1 cellular context compared by ENCODE assay signal in genomic region chr10:3926675-3927525, GRCh38.
A peak's percentile ranks its signal among the peaks of the same experiment; 100 is the strongest.
TF ChIP-seq lines count a peak whose summit lies in the region.

No MANE protein-coding gene starts in this region.

TF ChIP-seq in K562, 482 proteins besides CTCF, POLR2A, EP300 and RAD21 (continued from another document):
- TF ChIP-seq, protein P1, sequence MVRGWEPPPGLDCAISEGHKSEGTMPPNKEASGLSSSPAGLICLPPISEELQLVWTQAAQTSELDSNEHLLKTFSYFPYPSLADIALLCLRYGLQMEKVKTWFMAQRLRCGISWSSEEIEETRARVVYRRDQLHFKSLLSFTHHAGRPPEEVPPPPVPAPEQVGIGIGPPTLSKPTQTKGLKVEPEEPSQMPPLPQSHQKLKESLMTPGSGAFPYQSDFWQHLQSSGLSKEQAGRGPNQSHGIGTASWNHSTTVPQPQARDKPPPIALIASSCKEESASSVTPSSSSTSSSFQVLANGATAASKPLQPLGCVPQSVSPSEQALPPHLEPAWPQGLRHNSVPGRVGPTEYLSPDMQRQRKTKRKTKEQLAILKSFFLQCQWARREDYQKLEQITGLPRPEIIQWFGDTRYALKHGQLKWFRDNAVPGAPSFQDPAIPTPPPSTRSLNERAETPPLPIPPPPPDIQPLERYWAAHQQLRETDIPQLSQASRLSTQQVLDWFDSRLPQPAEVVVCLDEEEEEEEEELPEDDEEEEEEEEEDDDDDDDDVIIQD (CRISPR knock-in tag; IDR thresholded peaks at IDR 0.05) = no peak
- peak; percentile 74 for TF ChIP-seq EP400 (IDR thresholded peaks at IDR 0.05)
- peak; percentile 97 for TF ChIP-seq ARID1B (IDR thresholded peaks at IDR 0.05)
- TF ChIP-seq, protein P2, sequence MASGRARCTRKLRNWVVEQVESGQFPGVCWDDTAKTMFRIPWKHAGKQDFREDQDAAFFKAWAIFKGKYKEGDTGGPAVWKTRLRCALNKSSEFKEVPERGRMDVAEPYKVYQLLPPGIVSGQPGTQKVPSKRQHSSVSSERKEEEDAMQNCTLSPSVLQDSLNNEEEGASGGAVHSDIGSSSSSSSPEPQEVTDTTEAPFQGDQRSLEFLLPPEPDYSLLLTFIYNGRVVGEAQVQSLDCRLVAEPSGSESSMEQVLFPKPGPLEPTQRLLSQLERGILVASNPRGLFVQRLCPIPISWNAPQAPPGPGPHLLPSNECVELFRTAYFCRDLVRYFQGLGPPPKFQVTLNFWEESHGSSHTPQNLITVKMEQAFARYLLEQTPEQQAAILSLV (tag; IDR thresholded peaks at IDR 0.05) = 0 out of 2 replicates have a peak, but pooled peaks have one; percentile 32
- peak; percentile 55 for TF ChIP-seq MEIS2 (IDR thresholded peaks at IDR 0.05; ENCODE audit: partially characterized antibody)
- TF ChIP-seq SMARCC2 (IDR thresholded peaks at IDR 0.05; ENCODE audit: low read depth) = peak; percentile 90
- peak; percentile 20 to 23 for TF ChIP-seq NCOA2 (IDR thresholded peaks at IDR 0.05; ENCODE audit: partially characterized antibody in 2 of 2)
- TF ChIP-seq CBFA2T2 (conservative IDR thresholded peaks at IDR 0.05) = peak; percentile 86
- TF ChIP-seq, protein P3, sequence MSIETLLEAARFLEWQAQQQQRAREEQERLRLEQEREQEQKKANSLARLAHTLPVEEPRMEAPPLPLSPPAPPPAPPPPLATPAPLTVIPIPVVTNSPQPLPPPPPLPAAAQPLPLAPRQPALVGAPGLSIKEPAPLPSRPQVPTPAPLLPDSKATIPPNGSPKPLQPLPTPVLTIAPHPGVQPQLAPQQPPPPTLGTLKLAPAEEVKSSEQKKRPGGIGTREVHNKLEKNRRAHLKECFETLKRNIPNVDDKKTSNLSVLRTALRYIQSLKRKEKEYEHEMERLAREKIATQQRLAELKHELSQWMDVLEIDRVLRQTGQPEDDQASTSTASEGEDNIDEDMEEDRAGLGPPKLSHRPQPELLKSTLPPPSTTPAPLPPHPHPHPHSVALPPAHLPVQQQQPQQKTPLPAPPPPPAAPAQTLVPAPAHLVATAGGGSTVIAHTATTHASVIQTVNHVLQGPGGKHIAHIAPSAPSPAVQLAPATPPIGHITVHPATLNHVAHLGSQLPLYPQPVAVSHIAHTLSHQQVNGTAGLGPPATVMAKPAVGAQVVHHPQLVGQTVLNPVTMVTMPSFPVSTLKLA (conservative IDR thresholded peaks at IDR 0.05) = peak; percentile 17 to 68; a peak in 2 of 4 replicates
- TF ChIP-seq, protein P4, sequence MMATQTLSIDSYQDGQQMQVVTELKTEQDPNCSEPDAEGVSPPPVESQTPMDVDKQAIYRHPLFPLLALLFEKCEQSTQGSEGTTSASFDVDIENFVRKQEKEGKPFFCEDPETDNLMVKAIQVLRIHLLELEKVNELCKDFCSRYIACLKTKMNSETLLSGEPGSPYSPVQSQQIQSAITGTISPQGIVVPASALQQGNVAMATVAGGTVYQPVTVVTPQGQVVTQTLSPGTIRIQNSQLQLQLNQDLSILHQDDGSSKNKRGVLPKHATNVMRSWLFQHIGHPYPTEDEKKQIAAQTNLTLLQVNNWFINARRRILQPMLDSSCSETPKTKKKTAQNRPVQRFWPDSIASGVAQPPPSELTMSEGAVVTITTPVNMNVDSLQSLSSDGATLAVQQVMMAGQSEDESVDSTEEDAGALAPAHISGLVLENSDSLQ (IDR thresholded peaks at IDR 0.05) = 0 out of 2 replicates have a peak, but pooled peaks have one; percentile 6
- peak in 1 of 2 experiments; percentile 53; a peak in 1 of 4 replicates for TF ChIP-seq FOXA3 (CRISPR knock-in tag; conservative IDR thresholded peaks at IDR 0.05 in 1 of 2, IDR thresholded peaks at IDR 0.05 in 1 of 2)
- peak; percentile 91 for TF ChIP-seq NCOR1 (IDR thresholded peaks at IDR 0.05)
- TF ChIP-seq, protein P5, sequence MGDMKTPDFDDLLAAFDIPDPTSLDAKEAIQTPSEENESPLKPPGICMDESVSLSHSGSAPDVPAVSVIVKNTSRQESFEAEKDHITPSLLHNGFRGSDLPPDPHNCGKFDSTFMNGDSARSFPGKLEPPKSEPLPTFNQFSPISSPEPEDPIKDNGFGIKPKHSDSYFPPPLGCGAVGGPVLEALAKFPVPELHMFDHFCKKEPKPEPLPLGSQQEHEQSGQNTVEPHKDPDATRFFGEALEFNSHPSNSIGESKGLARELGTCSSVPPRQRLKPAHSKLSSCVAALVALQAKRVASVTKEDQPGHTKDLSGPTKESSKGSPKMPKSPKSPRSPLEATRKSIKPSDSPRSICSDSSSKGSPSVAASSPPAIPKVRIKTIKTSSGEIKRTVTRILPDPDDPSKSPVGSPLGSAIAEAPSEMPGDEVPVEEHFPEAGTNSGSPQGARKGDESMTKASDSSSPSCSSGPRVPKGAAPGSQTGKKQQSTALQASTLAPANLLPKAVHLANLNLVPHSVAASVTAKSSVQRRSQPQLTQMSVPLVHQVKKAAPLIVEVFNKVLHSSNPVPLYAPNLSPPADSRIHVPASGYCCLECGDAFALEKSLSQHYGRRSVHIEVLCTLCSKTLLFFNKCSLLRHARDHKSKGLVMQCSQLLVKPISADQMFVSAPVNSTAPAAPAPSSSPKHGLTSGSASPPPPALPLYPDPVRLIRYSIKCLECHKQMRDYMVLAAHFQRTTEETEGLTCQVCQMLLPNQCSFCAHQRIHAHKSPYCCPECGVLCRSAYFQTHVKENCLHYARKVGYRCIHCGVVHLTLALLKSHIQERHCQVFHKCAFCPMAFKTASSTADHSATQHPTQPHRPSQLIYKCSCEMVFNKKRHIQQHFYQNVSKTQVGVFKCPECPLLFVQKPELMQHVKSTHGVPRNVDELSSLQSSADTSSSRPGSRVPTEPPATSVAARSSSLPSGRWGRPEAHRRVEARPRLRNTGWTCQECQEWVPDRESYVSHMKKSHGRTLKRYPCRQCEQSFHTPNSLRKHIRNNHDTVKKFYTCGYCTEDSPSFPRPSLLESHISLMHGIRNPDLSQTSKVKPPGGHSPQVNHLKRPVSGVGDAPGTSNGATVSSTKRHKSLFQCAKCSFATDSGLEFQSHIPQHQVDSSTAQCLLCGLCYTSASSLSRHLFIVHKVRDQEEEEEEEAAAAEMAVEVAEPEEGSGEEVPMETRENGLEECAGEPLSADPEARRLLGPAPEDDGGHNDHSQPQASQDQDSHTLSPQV (IDR thresholded peaks at IDR 0.05) = peak; percentile 63; the same call in 1 of the 2 replicates
- TF ChIP-seq ETV5 (CRISPR knock-in tag; IDR thresholded peaks at IDR 0.05; ENCODE audit: low read depth) = no peak
- TF ChIP-seq SRSF3 (IDR thresholded peaks at IDR 0.05; ENCODE audit: insufficient read depth, low read length) = no peak
- peak; percentile 80; the same call in 1 of the 2 replicates for TF ChIP-seq RNF2 (IDR thresholded peaks at IDR 0.05)
